Comparison of ENCODE assay signal across 27 cellular contexts in the genomic region with DNA sequence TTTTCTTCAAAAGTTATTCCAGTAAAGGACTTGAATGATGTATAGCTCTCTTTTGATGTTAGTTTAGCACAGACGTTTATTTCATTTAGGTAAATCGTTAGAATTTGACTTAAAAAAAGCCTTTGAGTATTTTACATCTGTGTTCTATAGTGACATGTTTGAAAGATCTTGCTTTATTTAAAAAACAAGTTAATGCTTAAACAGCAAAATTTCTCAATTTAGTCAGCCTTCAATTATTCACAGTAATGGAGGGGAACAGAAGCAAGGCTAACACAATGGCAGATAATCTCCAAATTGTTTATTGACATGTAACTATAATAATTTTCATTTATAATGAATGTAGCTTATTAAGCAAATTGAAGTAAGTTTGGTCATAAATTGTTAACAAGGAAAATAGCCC.
"Had no signal": no experiment of that assay in that cellular context is flagged by ENCODE, and none has a peak within 500 bp of the region (broad histone marks: within the 10 kb centered on the region; RNA-seq: fewer than 3 reads in every experiment).

No MANE protein-coding gene starts in this region.

- H3K27ac ChIP-seq: ascending aorta, coronary artery, dorsolateral prefrontal cortex, WERI-Rb-1 had no signal

- FAIRE-seq: bronchial epithelial cell, frontal cortex had no signal

- DNase-seq: activated B cell treated with CpG ODN at 0.5 μM for 24 hours; activated CD4-positive, alpha-beta memory T cell treated with anti-CD3 and anti-CD28 coated beads for 36 hours; activated CD4-positive, alpha-beta T cell treated with anti-CD3 and anti-CD28 coated beads, Interleukin-2, amount 10 ng/mL, durations not matched to agents 24 days and 14 days; activated CD8-positive, alpha-beta memory T cell treated with anti-CD3 and anti-CD28 coated beads, Interleukin-2, amount 10 ng/mL, durations not matched to agents 7 days and 5 days; activated CD8-positive, alpha-beta memory T cell treated with anti-CD3 and anti-CD28 coated beads, Interleukin-2, amount 50 U/mL, for 4 hours; activated CD8-positive, alpha-beta T cell treated with anti-CD3 and anti-CD28 coated beads, Interleukin-2, amount 10 ng/mL, durations not matched to agents 7 days and 5 days; activated effector memory CD4-positive, alpha-beta T cell treated with anti-CD3 and anti-CD28 coated beads, Interleukin-2, amount 50 U/mL, for 16 hours; activated naive CD4-positive, alpha-beta T cell; activated naive CD4-positive, alpha-beta T cell treated with anti-CD3 and anti-CD28 coated beads, Interleukin-2, amount 10 ng/mL, durations not matched to agents 7 days and 5 days; activated naive CD8-positive, alpha-beta T cell treated with anti-CD3 and anti-CD28 coated beads, Interleukin-2, amount 10 ng/mL, durations not matched to agents 7 days and 5 days; activated T-cell treated with anti-CD3 and anti-CD28 coated beads, Interleukin-2, amount 50 U/mL, for 1 hour; activated T-cell treated with anti-CD3 and anti-CD28 coated beads, Interleukin-2, amount 50 U/mL, for 48 hours; dorsolateral prefrontal cortex; effector memory CD4-positive, alpha-beta T cell; endodermal cell; foreskin fibroblast; head of caudate nucleus; T-helper 17 cell; T1000; WERI-Rb-1 had no signal

- H3K4me3 ChIP-seq: ascending aorta, coronary artery, dorsolateral prefrontal cortex had no signal

- H3K4me1 ChIP-seq: ascending aorta had no signal

- H3K9me3 ChIP-seq: ascending aorta had no signal

- ATAC-seq: activated CD4-positive, CD25-positive, alpha-beta regulatory T cell treated with anti-CD3 and anti-CD28 coated beads, Interleukin-2, amount 50 U/mL, for 24 hours; activated CD8-positive, alpha-beta memory T cell treated with anti-CD3 and anti-CD28 coated beads, Interleukin-2, amount 10 ng/mL, durations not matched to agents 7 days and 5 days; activated CD8-positive, alpha-beta T cell treated with anti-CD3 and anti-CD28 coated beads, Interleukin-2, amount 10 ng/mL, durations not matched to agents 7 days and 5 days; activated naive CD4-positive, alpha-beta T cell treated with anti-CD3 and anti-CD28 coated beads, Interleukin-2, amount 50 U/mL, for 72 hours; esophagus mucosa; T-helper 17 cell had no signal
